8 cellular contexts compared by ENCODE assay signal in the genomic region with DNA sequence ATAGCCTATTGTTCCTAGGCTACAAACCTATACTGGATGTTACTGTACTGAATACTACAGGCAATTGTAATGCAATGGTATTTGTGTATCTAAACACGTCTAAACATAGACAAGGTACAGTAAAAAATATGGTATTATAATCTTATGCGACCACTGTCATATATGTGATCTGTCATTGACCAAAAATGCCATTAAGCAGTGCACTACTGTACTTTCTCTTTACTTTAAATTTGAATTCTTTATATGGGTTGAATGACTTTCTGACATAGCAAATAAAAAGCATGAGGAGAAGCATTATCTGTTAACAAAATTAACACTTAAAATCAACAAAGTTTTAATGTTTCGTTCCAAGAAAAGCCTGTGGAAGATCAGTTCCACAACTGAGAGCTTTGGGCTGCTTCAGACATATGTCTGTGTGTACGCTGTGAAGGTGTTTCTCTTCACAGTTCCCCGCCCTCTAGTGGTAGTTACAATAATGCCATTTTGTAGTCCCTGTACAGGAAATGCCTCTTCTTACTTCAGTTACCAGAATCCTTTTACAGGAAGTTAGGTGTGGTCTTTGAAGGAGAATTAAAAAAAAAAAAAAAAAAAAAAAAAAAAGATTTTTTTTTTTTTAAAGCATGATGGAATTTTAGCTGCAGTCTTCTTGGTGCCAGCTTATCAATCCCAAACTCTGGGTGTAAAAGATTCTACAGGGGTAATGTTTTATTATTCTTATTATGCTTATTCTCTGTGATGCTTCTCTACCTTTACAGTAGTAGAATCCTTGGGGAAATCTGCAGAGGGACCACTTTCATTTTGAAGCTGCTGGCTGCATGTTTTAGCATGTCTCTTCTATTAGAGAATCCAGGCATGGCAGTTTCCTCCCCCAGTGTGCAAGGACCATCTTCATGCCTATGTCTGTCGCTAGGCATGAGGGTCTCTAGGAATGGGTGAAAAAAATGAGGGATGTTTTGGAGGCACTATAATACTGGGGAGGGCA. TPM values are rescaled to one million over a fixed set of nuclear protein-coding genes. Genes with fewer than 3 reads are reported as not detected.
DNase-seq lines count a peak whose midpoint lies in the region; ATAC-seq and TF ChIP-seq lines count a peak whose summit lies in the region.

No MANE protein-coding gene starts in this region.

- TF ChIP-seq EP300 in ovary (IDR thresholded peaks at IDR 0.05) = no peak

- CTCF ChIA-PET in activated CD4-positive, alpha-beta T cell treated with anti-CD3 and anti-CD28 coated beads for 36 hours (lab: Charles Lee) = interaction anchor here (0.7 to 1.2 kb wide), 5 partner anchors 54 to 581 kb away, joined by 3 to 9 read pairs (median 3); a partner anchor contains a TSS

- no peak overlapping the region for H3K27ac Mint-ChIP-seq in activated CD4-positive, alpha-beta T cell treated with anti-CD3 and anti-CD28 coated beads for 36 hours
- no peak overlapping the region for H3K27ac Mint-ChIP-seq in activated T-helper 2 cell treated with anti-CD3 and anti-CD28 coated beads, Interferon-gamma antibody, Interleukin-2, Interleukin-4, amounts not matched to agents 10 μg/mL and 5 μg/mL and 100 μg/mL, durations not matched to agents 14 hours and 24 hours and 36 hours

- no peaks in the 10 kb centered on the region for H3K27me3 ChIP-seq in HL-60 (ENCODE audit: insufficient read depth, poor library complexity, severe bottlenecking)
- H3K27me3 ChIP-seq in ovary = no peaks in the 10 kb centered on the region

- no peak overlapping the region for H3K4me3 Mint-ChIP-seq in activated CD4-positive, alpha-beta T cell treated with anti-CD3 and anti-CD28 coated beads for 36 hours
- no peak overlapping the region for H3K4me3 Mint-ChIP-seq in activated T-helper 2 cell treated with anti-CD3 and anti-CD28 coated beads, Interferon-gamma antibody, Interleukin-2, Interleukin-4, amounts not matched to agents 10 μg/mL and 5 μg/mL and 100 μg/mL, durations not matched to agents 14 hours and 24 hours and 36 hours (ENCODE audit: low read depth)

- H3K9me3 Mint-ChIP-seq in activated CD4-positive, alpha-beta T cell treated with anti-CD3 and anti-CD28 coated beads for 36 hours (ENCODE audit: low read depth) = no peaks in the 10 kb centered on the region
- no peaks in the 10 kb centered on the region for H3K9me3 Mint-ChIP-seq in activated T-helper 2 cell treated with anti-CD3 and anti-CD28 coated beads, Interferon-gamma antibody, Interleukin-2, Interleukin-4, amounts not matched to agents 10 μg/mL and 5 μg/mL and 100 μg/mL, durations not matched to agents 14 hours and 24 hours and 36 hours

- H3K36me3 ChIP-seq in ovary = no peaks in the 10 kb centered on the region

- no peaks in the 10 kb centered on the region for H3K4me1 ChIP-seq in ovary (ENCODE audit: insufficient read depth)

- no peak overlapping the region for H3K4me3 ChIP-seq in HL-60 (replicated peaks; ENCODE audit: insufficient read depth, low read length)
- H3K4me3 ChIP-seq in ovary = peak overlapping the region; percentile 31

- peaks cover 2% of the 10 kb centered on the region for H3K4me1 Mint-ChIP-seq in activated CD4-positive, alpha-beta T cell treated with anti-CD3 and anti-CD28 coated beads for 36 hours
- H3K4me1 Mint-ChIP-seq in activated T-helper 2 cell treated with anti-CD3 and anti-CD28 coated beads, Interferon-gamma antibody, Interleukin-2, Interleukin-4, amounts not matched to agents 10 μg/mL and 5 μg/mL and 100 μg/mL, durations not matched to agents 14 hours and 24 hours and 36 hours (ENCODE audit: low read depth) = peaks cover 2% of the 10 kb centered on the region

- ATAC-seq in activated CD4-positive, alpha-beta T cell treated with anti-CD3 and anti-CD28 coated beads for 36 hours = peak; percentile 100
- peak; percentile 100 for ATAC-seq in GM21423 (IDR thresholded peaks at IDR 0.05; ENCODE audit: unreplicated experiment)

- H3K36me3 Mint-ChIP-seq in activated CD4-positive, alpha-beta T cell treated with anti-CD3 and anti-CD28 coated beads for 36 hours (ENCODE audit: low read depth) = no peaks in the 10 kb centered on the region
- no peaks in the 10 kb centered on the region for H3K36me3 Mint-ChIP-seq in activated T-helper 2 cell treated with anti-CD3 and anti-CD28 coated beads, Interferon-gamma antibody, Interleukin-2, Interleukin-4, amounts not matched to agents 10 μg/mL and 5 μg/mL and 100 μg/mL, durations not matched to agents 14 hours and 24 hours and 36 hours (ENCODE audit: low read depth)

- peak; percentile 68 for TF ChIP-seq CTCF in HL-60 (IDR thresholded peaks at IDR 0.05; ENCODE audit: insufficient read depth, low read length)
- TF ChIP-seq CTCF in ovary (IDR thresholded peaks at IDR 0.05) = peak; percentile 19 to 61 (median 36)

- intact Hi-C loops in activated CD4-positive, alpha-beta T cell treated with anti-CD3 and anti-CD28 coated beads for 36 hours (cut with DNase I, micrococcal nuclease) = loop anchor here (1.0 to 5.0 kb wide), 8 partner anchors 15 to 556 kb away; a partner anchor contains a TSS
- intact Hi-C loops in activated T-helper 2 cell treated with anti-CD3 and anti-CD28 coated beads, Interferon-gamma antibody, Interleukin-2, Interleukin-4, amounts not matched to agents 10 μg/mL and 5 μg/mL and 100 μg/mL, durations not matched to agents 14 hours and 24 hours and 36 hours (cut with micrococcal nuclease) = loop anchor here (1.0 to 5.0 kb wide), 3 partner anchors 54 to 301 kb away; a partner anchor contains a TSS
- intact Hi-C loops in ovary (cut with DNase I) = no loop called here

- 11 to 19% (median 15%) methylated on average over 6 of the region's 6 CpGs for WGBS in ovary, 3 donors

- peak; percentile 36 for DNase-seq in activated CD4-positive, alpha-beta T cell treated with anti-CD3 and anti-CD28 coated beads for 36 hours
- no peak for DNase-seq in activated CD4-positive, alpha-beta T cell treated with anti-CD3 and anti-CD28 coated beads for 1 hour
- DNase-seq in HL-60 (ENCODE audit: low read depth in 1 of 2, low spot score in 1 of 2) = peak; percentile 35 to 64
- peak; percentile 76 to 94 for DNase-seq in NCI-H526 (lab: John Stamatoyannopoulos, UW)
- DNase-seq in activated T-helper 2 cell treated with anti-CD3 and anti-CD28 coated beads, Interferon-gamma antibody, Interleukin-2, Interleukin-4, amounts not matched to agents 10 μg/mL and 5 μg/mL and 100 μg/mL, durations not matched to agents 14 hours and 24 hours and 36 hours (ENCODE audit: low spot score) = peak; percentile 39
- DNase-seq in glomerular visceral epithelial cell (ENCODE audit: extremely low spot score) = peak; percentile 92
- DNase-seq in ovary = peak in 4 of 5 donors; percentile 10 to 43 (median 15)

- TF ChIP-seq POLR2A in ovary (IDR thresholded peaks at IDR 0.05) = no peak

- peaks cover 6% of the 10 kb centered on the region for H3K27me3 Mint-ChIP-seq in activated CD4-positive, alpha-beta T cell treated with anti-CD3 and anti-CD28 coated beads for 36 hours
- peaks cover 9% of the 10 kb centered on the region for H3K27me3 Mint-ChIP-seq in activated T-helper 2 cell treated with anti-CD3 and anti-CD28 coated beads, Interferon-gamma antibody, Interleukin-2, Interleukin-4, amounts not matched to agents 10 μg/mL and 5 μg/mL and 100 μg/mL, durations not matched to agents 14 hours and 24 hours and 36 hours (ENCODE audit: low read depth)

- POLR2A ChIA-PET in activated CD4-positive, alpha-beta T cell treated with anti-CD3 and anti-CD28 coated beads for 36 hours (lab: Charles Lee) = no interaction called here

- H3K27ac ChIP-seq in HL-60 (replicated peaks) (no peak overlapping the region), ovary (no peak overlapping the region)

- H3K9me3 ChIP-seq in ovary = no peaks in the 10 kb centered on the region

RNA-seq across cellular contexts. Expression of a gene that starts 54.5 kb away (rescaled TPM):
- total RNA-seq in activated CD4-positive, alpha-beta T cell treated with anti-CD3 and anti-CD28 coated beads for 36 hours = under 1 TPM; 0.07 to 0.14 TPM
- 0.05 TPM in 1 of 2 replicates, not detected in the other for total RNA-seq in activated T-helper 2 cell treated with anti-CD3 and anti-CD28 coated beads, Interferon-gamma antibody, Interleukin-2, Interleukin-4, amounts not matched to agents 10 μg/mL and 5 μg/mL and 100 μg/mL, durations not matched to agents 14 hours and 24 hours and 36 hours
- total RNA-seq in ovary = 1 to 10 TPM in 1 of 7 donors, under 1 TPM in 6; 0.24 to 1.4 (median 0.61) TPM
- polyA plus RNA-seq in ovary = under 1 TPM; 0.15 to 0.65 TPM

Comparison
In these comparisons a context has a peak if more than half of its experiments do, and no peak if none do; other contexts are left out.
1. intact Hi-C loops: an anchor here in activated CD4-positive, alpha-beta T cell treated with anti-CD3 and anti-CD28 coated beads for 36 hours (1.0 to 5.0 kb wide) and activated T-helper 2 cell treated with anti-CD3 and anti-CD28 coated beads, Interferon-gamma antibody, Interleukin-2, Interleukin-4, amounts not matched to agents 10 μg/mL and 5 μg/mL and 100 μg/mL, durations not matched to agents 14 hours and 24 hours and 36 hours (1.0 to 5.0 kb wide); none called in ovary.